In the genomic region with DNA sequence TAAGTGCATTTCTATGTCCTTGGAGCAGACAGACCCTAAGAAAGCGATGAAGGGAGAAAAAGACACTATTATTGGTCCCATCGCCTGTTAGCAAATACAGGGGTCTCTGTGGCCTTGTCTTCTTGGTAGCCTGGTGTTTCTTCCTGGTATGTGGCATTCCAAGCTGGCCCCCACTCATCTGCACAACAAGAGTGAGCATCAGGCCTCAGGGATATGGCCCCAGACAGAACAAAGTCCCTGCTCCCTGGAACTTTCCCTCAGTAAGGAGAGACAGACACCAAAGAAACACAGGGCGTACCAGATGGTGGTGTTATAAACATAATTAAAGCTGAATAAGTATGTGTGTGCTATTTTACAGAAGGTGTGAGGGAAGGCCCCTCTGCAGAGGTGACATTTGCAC, we compare ENCODE assay signal across 1 cellular context.
A peak's percentile ranks its signal among the peaks of the same experiment; 100 is the strongest.
TF ChIP-seq lines count a peak whose summit lies in the region.

No MANE protein-coding gene starts in this region.

TF ChIP-seq in H1, 55 proteins besides CTCF, POLR2A, EP300 and RAD21:
- 0 out of 2 replicates have a peak, but pooled peaks have one; percentile 38 for TF ChIP-seq TEAD4 (IDR thresholded peaks at IDR 0.05; ENCODE audit: low read depth, low read length)
- TF ChIP-seq, protein P1, sequence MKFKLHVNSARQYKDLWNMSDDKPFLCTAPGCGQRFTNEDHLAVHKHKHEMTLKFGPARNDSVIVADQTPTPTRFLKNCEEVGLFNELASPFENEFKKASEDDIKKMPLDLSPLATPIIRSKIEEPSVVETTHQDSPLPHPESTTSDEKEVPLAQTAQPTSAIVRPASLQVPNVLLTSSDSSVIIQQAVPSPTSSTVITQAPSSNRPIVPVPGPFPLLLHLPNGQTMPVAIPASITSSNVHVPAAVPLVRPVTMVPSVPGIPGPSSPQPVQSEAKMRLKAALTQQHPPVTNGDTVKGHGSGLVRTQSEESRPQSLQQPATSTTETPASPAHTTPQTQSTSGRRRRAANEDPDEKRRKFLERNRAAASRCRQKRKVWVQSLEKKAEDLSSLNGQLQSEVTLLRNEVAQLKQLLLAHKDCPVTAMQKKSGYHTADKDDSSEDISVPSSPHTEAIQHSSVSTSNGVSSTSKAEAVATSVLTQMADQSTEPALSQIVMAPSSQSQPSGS (IDR thresholded peaks at IDR 0.05; ENCODE audit: low read length) = no peak
